In the genomic region with DNA sequence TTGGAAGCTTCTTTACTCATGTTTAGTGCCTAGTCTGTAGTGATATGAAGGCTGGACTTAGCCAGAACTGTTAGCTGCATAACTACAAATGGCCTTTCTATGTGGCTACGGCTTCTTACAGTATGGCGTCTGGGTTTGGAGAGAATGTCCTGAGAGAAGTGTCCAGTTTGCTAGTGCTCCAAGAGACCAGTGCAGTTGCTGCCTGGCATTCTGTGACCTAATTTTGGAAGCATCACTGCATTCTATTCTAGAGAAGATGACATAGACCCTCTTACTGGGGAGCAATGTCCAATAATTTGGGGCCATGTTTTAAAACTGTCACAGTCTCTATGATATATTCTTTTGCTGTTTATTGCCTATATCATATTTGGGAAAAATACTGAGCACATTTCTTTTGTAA, we compare ENCODE assay signal across 36 cellular contexts.
"Had no signal": no experiment of that assay in that cellular context is flagged by ENCODE, and none has a peak within 500 bp of the region (broad histone marks: within the 10 kb centered on the region; RNA-seq: fewer than 3 reads in every experiment).

No MANE protein-coding gene starts in this region.

- H3K27me3 Mint-ChIP-seq: activated CD4-positive, alpha-beta memory T cell treated with anti-CD3 and anti-CD28 coated beads, Interleukin-2, amount 10 ng/mL, durations not matched to agents 7 days and 5 days; activated CD8-positive, alpha-beta memory T cell treated with anti-CD3 and anti-CD28 coated beads, Interleukin-2, amount 10 ng/mL, durations not matched to agents 7 days and 5 days; activated naive CD4-positive, alpha-beta T cell treated with anti-CD3 and anti-CD28 coated beads, Interleukin-2, amount 10 ng/mL, durations not matched to agents 7 days and 5 days; activated naive CD8-positive, alpha-beta T cell; activated naive CD8-positive, alpha-beta T cell treated with anti-CD3 and anti-CD28 coated beads, Interleukin-2, amount 50 U/mL, for 24 hours; central memory CD8-positive, alpha-beta T cell had no signal

- H3K27me3 ChIP-seq: brain microvascular endothelial cell, cardiac muscle cell, Peyer's patch had no signal

- H3K4me1 ChIP-seq: Peyer's patch had no signal

- H3K9me3 Mint-ChIP-seq: activated CD4-positive, alpha-beta memory T cell treated with anti-CD3 and anti-CD28 coated beads, Interleukin-2, amount 10 ng/mL, durations not matched to agents 7 days and 5 days; activated naive CD4-positive, alpha-beta T cell treated with anti-CD3 and anti-CD28 coated beads, Interleukin-2, amount 10 ng/mL, durations not matched to agents 7 days and 5 days; activated naive CD8-positive, alpha-beta T cell treated with anti-CD3 and anti-CD28 coated beads, Interleukin-2, amount 50 U/mL, for 24 hours; central memory CD8-positive, alpha-beta T cell had no signal

- H3K4me3 ChIP-seq: cardiac muscle cell, Peyer's patch had no signal

- H3K9me3 ChIP-seq: Peyer's patch had no signal

- H3K4me3 Mint-ChIP-seq: activated CD4-positive, alpha-beta memory T cell treated with anti-CD3 and anti-CD28 coated beads, Interleukin-2, amount 10 ng/mL, durations not matched to agents 7 days and 5 days; activated CD8-positive, alpha-beta memory T cell treated with anti-CD3 and anti-CD28 coated beads, Interleukin-2, amount 10 ng/mL, durations not matched to agents 7 days and 5 days; activated naive CD4-positive, alpha-beta T cell treated with anti-CD3 and anti-CD28 coated beads, Interleukin-2, amount 10 ng/mL, durations not matched to agents 7 days and 5 days; activated naive CD8-positive, alpha-beta T cell; activated naive CD8-positive, alpha-beta T cell treated with anti-CD3 and anti-CD28 coated beads, Interleukin-2, amount 50 U/mL, for 24 hours; central memory CD8-positive, alpha-beta T cell had no signal

- H3K36me3 Mint-ChIP-seq: activated naive CD8-positive, alpha-beta T cell had no signal

- DNase-seq: activated CD4-positive, alpha-beta memory T cell treated with anti-CD3 and anti-CD28 coated beads, Interleukin-2, amount 10 ng/mL, durations not matched to agents 7 days and 5 days; activated CD4-positive, alpha-beta T cell treated with anti-CD3 and anti-CD28 coated beads for 1 hour; activated CD4-positive, alpha-beta T cell treated with anti-CD3 and anti-CD28 coated beads for 48 hours; activated CD4-positive, CD25-positive, alpha-beta regulatory T cell; activated CD8-positive, alpha-beta memory T cell treated with anti-CD3 and anti-CD28 coated beads for 24 hours; activated CD8-positive, alpha-beta memory T cell treated with anti-CD3 and anti-CD28 coated beads, Interleukin-2, amount 10 ng/mL, durations not matched to agents 7 days and 5 days; activated CD8-positive, alpha-beta memory T cell treated with anti-CD3 and anti-CD28 coated beads, Interleukin-2, amount 50 U/mL, for 48 hours; activated effector memory CD4-positive, alpha-beta T cell treated with Interleukin-2 at 50 U/mL for 16 hours; activated naive CD4-positive, alpha-beta T cell treated with anti-CD3 and anti-CD28 coated beads, Interleukin-2, amount 10 ng/mL, durations not matched to agents 7 days and 5 days; activated naive CD8-positive, alpha-beta T cell treated with anti-CD3 and anti-CD28 coated beads, Interleukin-2, amount 50 U/mL, for 24 hours; activated T-cell treated with anti-CD3 and anti-CD28 coated beads, Interleukin-2, amount 50 U/mL, for 48 hours; anterior cingulate cortex; brain microvascular endothelial cell; NCI-H1092 treated with DMSO at 0.1 percent for 48 hours; NCI-H1417; NCI-H146; NCI-H187; NCI-H2029 treated with DMSO at 0.1 percent for 48 hours; NCI-H2107; NCI-H2171 treated with DMSO at 0.1 percent for 48 hours; NCI-H226; NCI-H446 treated with DMSO at 0.1 percent for 48 hours; NCI-H524; NK-92 treated with Interleukin-12 subunit alpha and Interleukin-12 subunit beta, amount 100 ng/mL, for 24 hours; PC-3; Peyer's patch; RPMI8226; SHP77 treated with DMSO at 0.1 percent for 48 hours; T-helper 1 cell; T-helper 2 cell; T-helper 9 cell; WERI-Rb-1 had no signal

- H3K27ac ChIP-seq: brain microvascular endothelial cell, cardiac muscle cell, Peyer's patch, WERI-Rb-1 had no signal

- H3K36me3 ChIP-seq: brain microvascular endothelial cell, cardiac muscle cell had no signal

- H3K27ac Mint-ChIP-seq: activated CD4-positive, alpha-beta memory T cell treated with anti-CD3 and anti-CD28 coated beads, Interleukin-2, amount 10 ng/mL, durations not matched to agents 7 days and 5 days; activated CD8-positive, alpha-beta memory T cell treated with anti-CD3 and anti-CD28 coated beads, Interleukin-2, amount 10 ng/mL, durations not matched to agents 7 days and 5 days; activated naive CD4-positive, alpha-beta T cell treated with anti-CD3 and anti-CD28 coated beads, Interleukin-2, amount 10 ng/mL, durations not matched to agents 7 days and 5 days; activated naive CD8-positive, alpha-beta T cell; activated naive CD8-positive, alpha-beta T cell treated with anti-CD3 and anti-CD28 coated beads, Interleukin-2, amount 50 U/mL, for 24 hours had no signal

- ATAC-seq: activated CD8-positive, alpha-beta memory T cell treated with anti-CD3 and anti-CD28 coated beads, Interleukin-2, amount 10 ng/mL, durations not matched to agents 7 days and 5 days; activated naive CD8-positive, alpha-beta T cell treated with anti-CD3 and anti-CD28 coated beads, Interleukin-2, amount 50 U/mL, for 24 hours; PC-3; SK-N-SH treated with all-trans-retinoic acid at 6 μM for 48 hours had no signal
